In the genomic region with DNA sequence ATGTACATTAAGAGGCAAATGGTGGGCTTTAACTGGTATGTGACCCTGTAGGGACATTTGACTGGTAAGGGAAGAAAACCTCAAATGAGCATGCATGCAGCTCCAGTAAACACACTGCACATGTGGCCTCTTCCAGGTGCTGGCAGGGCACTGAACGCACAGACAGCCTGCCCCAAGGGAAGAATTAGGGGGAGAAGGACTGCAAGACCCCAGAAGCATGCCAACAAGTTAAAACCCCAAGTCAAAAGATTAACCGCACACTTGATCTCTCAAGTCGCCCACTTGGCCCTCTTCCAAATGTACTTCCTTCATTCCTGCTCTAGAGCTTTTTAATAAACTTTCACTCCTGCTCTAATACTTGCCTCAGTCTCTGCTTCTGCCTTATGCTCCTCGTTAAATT, we compare ENCODE assay signal across 29 cellular contexts. TPM values are rescaled to one million over a fixed set of nuclear protein-coding genes. Genes with fewer than 3 reads are reported as not detected.
"Had no signal": no experiment of that assay in that cellular context is flagged by ENCODE, and none has a peak within 500 bp of the region (broad histone marks: within the 10 kb centered on the region; RNA-seq: fewer than 3 reads in every experiment).

No MANE protein-coding gene starts in this region.

- H3K9me3 ChIP-seq: heart left ventricle, sigmoid colon, transverse colon had no signal

- H3K4me3 ChIP-seq: coronary artery, heart left ventricle, sigmoid colon, smooth muscle cell, stomach, transverse colon had no signal

- H3K27me3 ChIP-seq: heart left ventricle, sigmoid colon, stomach, transverse colon had no signal

- H3K4me1 ChIP-seq: heart left ventricle, sigmoid colon, stomach, transverse colon had no signal

- H3K36me3 ChIP-seq: heart left ventricle, sigmoid colon, stomach, transverse colon had no signal

- H3K4me2 ChIP-seq: smooth muscle cell had no signal

- DNase-seq: activated CD4-positive, alpha-beta memory T cell treated with anti-CD3 and anti-CD28 coated beads for 36 hours; activated CD4-positive, alpha-beta T cell treated with anti-CD3 and anti-CD28 coated beads for 48 hours; activated CD4-positive, CD25-positive, alpha-beta regulatory T cell; activated effector memory CD4-positive, alpha-beta T cell treated with Interleukin-2 at 50 U/mL for 16 hours; activated naive CD4-positive, alpha-beta T cell treated with anti-CD3 and anti-CD28 coated beads for 36 hours; activated naive CD8-positive, alpha-beta T cell treated with anti-CD3 and anti-CD28 coated beads, Interleukin-2, amount 10 ng/mL, durations not matched to agents 7 days and 5 days; activated T-cell treated with anti-CD3 and anti-CD28 coated beads, Interleukin-2, amount 50 U/mL, for 72 hours; amygdala; endodermal cell; heart left ventricle; left colon; mesenchymal stem cell; nephron progenitor cell; occipital lobe; sigmoid colon; stimulated activated CD4-positive, alpha-beta T cell treated with anti-CD3 and anti-CD28 coated beads, Interleukin-15, amount 100 ng/mL, for 24 hours; stomach; T-helper 9 cell; transverse colon had no signal

- ATAC-seq: activated T-cell treated with anti-CD3 and anti-CD28 coated beads, Interleukin-2, amount 50 U/mL, for 72 hours; heart left ventricle; left colon; stimulated activated memory B cell treated with anti-CD40 and anti-IgM and Interleukin-4, amounts not matched to agents 10 μg/mL and 1 μg/mL and 100 μg/mL, for 72 hours had no signal

- H3K27ac ChIP-seq: coronary artery, heart left ventricle, sigmoid colon, stomach, transverse colon had no signal

RNA-seq across cellular contexts. Expression of a gene that starts 46.9 kb away (rescaled TPM):
- total RNA-seq: activated CD4-positive, alpha-beta memory T cell treated with anti-CD3 and anti-CD28 coated beads for 36 hours; activated naive CD4-positive, alpha-beta T cell treated with anti-CD3 and anti-CD28 coated beads for 36 hours; activated naive CD8-positive, alpha-beta T cell treated with anti-CD3 and anti-CD28 coated beads, Interleukin-2, amount 10 ng/mL, durations not matched to agents 7 days and 5 days; activated T-cell treated with anti-CD3 and anti-CD28 coated beads, Interleukin-2, amount 50 U/mL, for 72 hours; bronchial epithelial cell; epithelial cell of proximal tubule; fibroblast of villous mesenchyme; heart left ventricle; lower leg skin; mononuclear cell; posterior vena cava; smooth muscle cell had no signal
- polyA plus RNA-seq: heart left ventricle, keratinocyte, smooth muscle cell had no signal
